In the genomic region with DNA sequence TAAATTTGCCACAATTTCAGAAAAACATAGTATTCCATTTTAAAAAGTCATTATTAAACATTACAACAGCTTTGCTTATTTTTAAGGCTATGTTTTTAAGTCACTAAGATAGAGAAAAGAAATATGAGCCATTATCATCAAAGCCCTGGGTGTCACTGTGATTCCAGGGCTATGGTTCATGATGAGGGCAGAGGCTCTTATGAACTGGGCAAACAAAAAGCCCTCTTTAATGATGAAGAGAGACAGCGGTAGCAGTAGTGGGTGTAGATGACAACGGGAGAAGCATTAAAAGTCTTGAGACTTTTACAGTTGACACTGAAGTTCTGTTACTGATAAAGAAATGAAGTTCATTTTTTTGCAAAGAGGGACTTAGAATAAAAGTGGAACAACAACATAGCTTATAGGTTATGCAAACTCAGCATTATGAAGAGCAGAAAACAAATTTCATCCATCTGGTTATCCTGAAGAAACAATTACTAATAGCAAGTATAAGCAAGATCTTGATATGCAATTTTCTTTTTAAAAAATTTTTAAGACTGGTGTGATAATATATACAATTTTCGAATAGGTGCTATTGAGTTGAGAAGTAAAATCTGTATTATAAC, we compare ENCODE assay signal across 14 cellular contexts.
DNase-seq lines count a peak whose midpoint lies in the region; ATAC-seq and TF ChIP-seq lines count a peak whose summit lies in the region.
"Had no signal": no experiment of that assay in that cellular context is flagged by ENCODE, and none has a peak within 500 bp of the region (broad histone marks: within the 10 kb centered on the region; RNA-seq: fewer than 3 reads in every experiment).

No MANE protein-coding gene starts in this region.

- H2AFZ ChIP-seq in IMR-90 (replicated peaks; ENCODE audit: low read length, poor library complexity): no peak overlapping the region
- H2AFZ ChIP-seq: GM23338 had no signal

- no peaks in the 10 kb centered on the region for H4K20me1 ChIP-seq in IMR-90 (ENCODE audit: insufficient read depth, low read length)

- H2BK20ac ChIP-seq in IMR-90 (ENCODE audit: low read depth, low read length): no peak overlapping the region

- no peak overlapping the region for H3K23ac ChIP-seq in IMR-90 (ENCODE audit: low read depth, low read length)

- H3K9me3 ChIP-seq in IMR-90 (ENCODE audit: control insufficient read depth, insufficient read depth, low read length): no peaks in the 10 kb centered on the region
- H3K9me3 ChIP-seq in SJCRH30 (replicated peaks): no peaks in the 10 kb centered on the region
- H3K9me3 ChIP-seq: Caco-2 had no signal

- no peak overlapping the region for H4K5ac ChIP-seq in IMR-90 (ENCODE audit: low read depth, low read length)

- peaks cover 36% of the 10 kb centered on the region for H3K4me1 Mint-ChIP-seq in nephron
- H3K4me1 Mint-ChIP-seq in type B pancreatic cell (ENCODE audit: unreplicated experiment): peaks cover 10% of the 10 kb centered on the region
- H3K4me1 Mint-ChIP-seq: CD14-positive monocyte had no signal

- no peak overlapping the region for H3K9ac ChIP-seq in IMR-90 (ENCODE audit: low read depth, low read length)

- H2BK5ac ChIP-seq in IMR-90 (ENCODE audit: low read depth, low read length, poor library complexity, severe bottlenecking): no peak overlapping the region

- H3K4ac ChIP-seq in IMR-90 (ENCODE audit: low read depth, low read length): no peak overlapping the region

- H3K27ac Mint-ChIP-seq in nephron (peak overlapping the region; percentile 82 to 87 (median 86)), type B pancreatic cell (no peak overlapping the region)
- H3K27ac Mint-ChIP-seq: CD14-positive monocyte; CD8-positive, alpha-beta T cell; GM23338 had no signal

- no peak overlapping the region for H3K14ac ChIP-seq in IMR-90 (replicated peaks; ENCODE audit: low read depth, low read length)

- dilution Hi-C loops in IMR-90 (cut with HindIII; ENCODE audit: low sequenced_read_pairs, unreplicated experiment): no loop called here

- no peaks in the 10 kb centered on the region for H3K9me3 Mint-ChIP-seq in nephron
- H3K9me3 Mint-ChIP-seq in type B pancreatic cell: no peaks in the 10 kb centered on the region
- H3K9me3 Mint-ChIP-seq: CD8-positive, alpha-beta T cell; GM23338; H9 had no signal

- no peak for TF ChIP-seq RAD21 in IMR-90 (IDR thresholded peaks at IDR 0.05; ENCODE audit: low read length)

- WGBS in IMR-90 (ENCODE audit: extremely low coverage in 2 of 2, insufficient read length in 1 of 2), 2 experiments: no CpG with 5 or more reads among the region's 3 CpGs

- no peak overlapping the region for H3K4me2 ChIP-seq in IMR-90 (ENCODE audit: low read depth, low read length)
- H3K4me2 ChIP-seq: GM23338 had no signal

- H2BK120ac ChIP-seq in IMR-90 (ENCODE audit: low read depth, low read length): no peak overlapping the region

- H3K4me3 ChIP-seq in IMR-90 (ENCODE audit: insufficient read depth, low read depth, low read length) (no peak overlapping the region), SJCRH30 (no peak overlapping the region)
- H3K4me3 ChIP-seq: GM23338 had no signal

- H3K4me1 ChIP-seq in IMR-90 (ENCODE audit: control insufficient read depth, insufficient read depth, low read length) (no peaks in the 10 kb centered on the region), SJCRH30 (peaks cover 19% of the 10 kb centered on the region)
- H3K4me1 ChIP-seq: Caco-2 had no signal

- H3K27me3 Mint-ChIP-seq in nephron (ENCODE audit: low read depth) (no peaks in the 10 kb centered on the region), type B pancreatic cell (peaks cover 9% of the 10 kb centered on the region)

- H3K56ac ChIP-seq in IMR-90 (ENCODE audit: extremely low read depth, insufficient read depth, low read length): no peak overlapping the region

- H3K27ac ChIP-seq in IMR-90 (ENCODE audit: insufficient read depth, low read length) (no peak overlapping the region), SJCRH30 (peak overlapping the region; percentile 14)

- H3K36me3 Mint-ChIP-seq in nephron (ENCODE audit: low read depth): peaks cover 13% of the 10 kb centered on the region
- H3K36me3 Mint-ChIP-seq in type B pancreatic cell: no peaks in the 10 kb centered on the region
- H3K36me3 Mint-ChIP-seq: CD14-positive monocyte; CD8-positive, alpha-beta T cell had no signal

- no peak overlapping the region for H4K8ac ChIP-seq in IMR-90 (ENCODE audit: low read depth in 2 of 2, low read length in 2 of 2)

- no TSS peak for BruUV-seq in IMR-90 (replicated peaks; lab: Mats Ljungman, UMichigan)

- CTCF ChIA-PET in IMR-90 (lab: Yijun Ruan, JAX): no interaction called here

- POLR2A ChIA-PET in IMR-90 (lab: Charles Lee; ENCODE audit: unreplicated experiment): no interaction called here

- H3K18ac ChIP-seq in IMR-90 (ENCODE audit: low read depth, low read length): no peak overlapping the region

- no peaks in the 10 kb centered on the region for H3K9me1 ChIP-seq in IMR-90 (ENCODE audit: insufficient read depth, low read length)

- no peak overlapping the region for H2BK15ac ChIP-seq in IMR-90 (ENCODE audit: low read depth, low read length)

- no peak overlapping the region for H2AK5ac ChIP-seq in IMR-90 (ENCODE audit: low read depth, low read length)

- H3K36me3 ChIP-seq in IMR-90 (ENCODE audit: control insufficient read depth, insufficient read depth, low read length) (no peaks in the 10 kb centered on the region), SJCRH30 (no peaks in the 10 kb centered on the region)

- H3K27me3 ChIP-seq in IMR-90 (ENCODE audit: control insufficient read depth, insufficient read depth, low read length) (no peaks in the 10 kb centered on the region), SJCRH30 (no peaks in the 10 kb centered on the region)

- no peak for TF ChIP-seq POLR2A in IMR-90 (IDR thresholded peaks at IDR 0.05; ENCODE audit: low read depth, low read length)

- intact Hi-C loops in IMR-90 (cut with micrococcal nuclease): no loop called here

- in situ Hi-C loops in IMR-90 (cut with MboI; ENCODE audit: low sequenced_read_pairs): no loop called here

- H2AK9ac ChIP-seq in IMR-90 (replicated peaks; ENCODE audit: low read depth, low read length, poor library complexity): no peak overlapping the region

- DNase-seq in COLO829 (ENCODE audit: low spot score): peak; percentile 39
- no peak for DNase-seq in IMR-90
- peak; percentile 21 to 70 for DNase-seq in SJCRH30
- DNase-seq in type B pancreatic cell (ENCODE audit: extremely low spot score, unreplicated experiment): no peak
- DNase-seq in NCI-H2171 treated with DMSO at 0.1 percent for 48 hours (lab: John Stamatoyannopoulos, UW): no peak
- no peak for DNase-seq in NCI-H187 treated with DMSO at 0.1 percent for 48 hours (lab: John Stamatoyannopoulos, UW)
- DNase-seq: Caco-2; CD8-positive, alpha-beta T cell; DND-41; GDM1; H9 had no signal

- H3K79me1 ChIP-seq in IMR-90 (ENCODE audit: low read depth in 1 of 2, low read length in 2 of 2): no peaks in the 10 kb centered on the region

- no peak overlapping the region for H4K91ac ChIP-seq in IMR-90 (ENCODE audit: insufficient read depth, low read depth, low read length)

- H3K4me3 Mint-ChIP-seq in nephron (no peak overlapping the region), type B pancreatic cell (no peak overlapping the region)
- H3K4me3 Mint-ChIP-seq: CD14-positive monocyte; CD8-positive, alpha-beta T cell; GM23338; H9 had no signal

- no peak for ATAC-seq in IMR-90 (ENCODE audit: low read depth)
- ATAC-seq: CD8-positive, alpha-beta T cell; GM23338 had no signal

- no peak for TF ChIP-seq CTCF in IMR-90 (conservative IDR thresholded peaks at IDR 0.05; ENCODE audit: low read depth, low read length)
- TF ChIP-seq CTCF in nephron (IDR thresholded peaks at IDR 0.05; ENCODE audit: unreplicated experiment in 3 of 3): no peak
- no peak for TF ChIP-seq CTCF in type B pancreatic cell (conservative IDR thresholded peaks at IDR 0.05)

TF ChIP-seq in IMR-90, 13 proteins besides CTCF, POLR2A, EP300 and RAD21:
- TF ChIP-seq MAFK (IDR thresholded peaks at IDR 0.05; ENCODE audit: low read depth, low read length): peak; percentile 88
- TF ChIP-seq RFX5 (IDR thresholded peaks at IDR 0.05; ENCODE audit: low read depth, low read length): no peak

Comparison
In these comparisons a context has a peak if more than half of its experiments do, and no peak if none do; other contexts are left out.
1. DNase-seq: peak in COLO829 (single experiment) and SJCRH30 (2 of 2); none in IMR-90 (single experiment), type B pancreatic cell (single experiment), NCI-H2171 treated with DMSO at 0.1 percent for 48 hours (single experiment) and NCI-H187 treated with DMSO at 0.1 percent for 48 hours (single experiment).